9 cellular contexts compared by ENCODE assay signal in the genomic region with DNA sequence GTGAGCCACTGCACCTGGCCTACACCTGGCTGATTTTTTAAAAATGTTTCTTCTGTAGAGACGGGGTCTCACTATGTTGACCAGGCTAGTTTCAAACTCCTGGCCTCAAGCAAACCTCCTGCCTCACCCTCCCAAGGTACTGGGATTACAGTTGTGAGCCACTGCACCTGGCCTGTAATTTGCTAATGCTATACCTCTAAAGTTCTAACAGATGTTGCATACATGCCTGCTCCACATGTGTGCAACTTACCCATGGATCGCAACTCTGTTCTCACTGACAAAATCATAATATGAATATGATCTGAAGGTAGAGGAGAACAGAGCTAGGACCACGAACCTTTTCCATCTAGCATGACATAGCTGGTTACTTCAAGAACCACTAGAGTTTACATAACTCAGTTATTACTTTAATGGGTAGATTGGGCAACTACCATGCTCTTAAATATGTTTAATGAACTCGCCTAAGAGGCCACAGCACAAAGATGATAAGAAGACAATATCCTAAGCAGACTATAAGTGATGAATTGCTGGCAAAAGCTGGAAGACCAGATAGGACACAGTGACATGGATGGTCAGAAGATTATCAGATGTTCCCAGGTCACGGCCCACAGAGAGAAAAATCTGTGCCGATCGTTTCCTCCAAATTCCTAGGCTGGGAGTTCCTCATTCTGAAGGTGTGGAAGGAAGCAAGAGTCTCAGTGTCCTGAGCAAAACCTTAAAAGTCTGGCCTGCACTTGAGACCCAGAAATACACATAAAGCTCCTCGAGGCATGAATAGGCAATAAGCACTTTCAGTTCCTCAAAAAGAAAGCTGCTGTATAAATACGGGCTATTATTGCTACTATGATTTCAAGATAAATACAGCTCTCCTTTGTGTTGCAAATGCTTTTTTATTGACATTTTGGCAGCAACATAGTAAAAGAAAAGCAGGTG. TPM values are rescaled to one million over a fixed set of nuclear protein-coding genes. Genes with fewer than 3 reads are reported as not detected.
DNase-seq lines count a peak whose midpoint lies in the region; ATAC-seq and TF ChIP-seq lines count a peak whose summit lies in the region.
"Had no signal": no experiment of that assay in that cellular context is flagged by ENCODE, and none has a peak within 500 bp of the region (broad histone marks: within the 10 kb centered on the region; RNA-seq: fewer than 3 reads in every experiment).

No MANE protein-coding gene starts in this region.

- H3K27ac ChIP-seq in colonic mucosa (peak overlapping the region; percentile 34), urinary bladder (ENCODE audit: low read depth) (peak overlapping the region; percentile 27), esophagus squamous epithelium (peak overlapping the region in 2 of 4 donors; percentile 69 to 72)

- no peaks in the 10 kb centered on the region for H3K27me3 ChIP-seq in colonic mucosa
- H3K27me3 ChIP-seq in esophagus squamous epithelium, result no peaks in the 10 kb centered on the region

- ATAC-seq in GM21786 (IDR thresholded peaks at IDR 0.05; ENCODE audit: unreplicated experiment), result peak; percentile 82
- ATAC-seq: HCT116 had no signal

- intact Hi-C loops in colonic mucosa (cut with DNase I) (no loop called here), esophagus squamous epithelium (cut with DNase I) (no loop called here), lower leg skin (cut with DNase I; ENCODE audit: low total_unique reads) (no loop called here)

- 77% methylated on average over 9 of the region's 9 CpGs for WGBS in urinary bladder
- 55 to 71% methylated on average over 9 of the region's 9 CpGs for WGBS in esophagus squamous epithelium, 2 donors
- WGBS in lower leg skin, 2 donors, result 73 to 78% methylated on average over 9 of the region's 9 CpGs

- TF ChIP-seq CTCF in GM13977 (IDR thresholded peaks at IDR 0.05; ENCODE audit: extremely low read depth, insufficient read depth, missing control alignments), result no peak
- no peak for TF ChIP-seq CTCF in colonic mucosa (IDR thresholded peaks at IDR 0.05)
- no peak for TF ChIP-seq CTCF in esophagus squamous epithelium (IDR thresholded peaks at IDR 0.05)
- TF ChIP-seq CTCF in lower leg skin (IDR thresholded peaks at IDR 0.05), result no peak

- in situ Hi-C loops in GM13977 (cut with MboI; ENCODE audit: low pct_unique_long_range_greater_than_20kb, low sequenced_read_pairs, unreplicated experiment), result no loop called here

- TF ChIP-seq POLR2A in esophagus squamous epithelium (IDR thresholded peaks at IDR 0.05) (no peak), lower leg skin (IDR thresholded peaks at IDR 0.05) (no peak)

- no peak overlapping the region for H3K9ac ChIP-seq in colonic mucosa (ENCODE audit: low read depth in 2 of 2, low read length in 2 of 2)

- H3K4me1 ChIP-seq in colonic mucosa, result no peaks in the 10 kb centered on the region
- H3K4me1 ChIP-seq in urinary bladder (ENCODE audit: insufficient read depth), result peaks cover 3% of the 10 kb centered on the region
- H3K4me1 ChIP-seq in esophagus squamous epithelium, result peaks cover 0 to 26% (median 14%) of the 10 kb centered on the region in 3 donors

- H3K4me3 ChIP-seq in colonic mucosa (no peak overlapping the region), urinary bladder (ENCODE audit: low read depth, low read length) (no peak overlapping the region), esophagus squamous epithelium (no peak overlapping the region), lower leg skin (ENCODE audit: low read depth, poor library complexity, severe bottlenecking) (no peak overlapping the region)

- peaks cover 8% of the 10 kb centered on the region for H3K36me3 ChIP-seq in colonic mucosa
- H3K36me3 ChIP-seq in urinary bladder (ENCODE audit: insufficient read depth), result peaks cover 3% of the 10 kb centered on the region
- peaks cover 26 to 95% (median 28%) of the 10 kb centered on the region in 3 donors for H3K36me3 ChIP-seq in esophagus squamous epithelium

- no peaks in the 10 kb centered on the region for H3K9me3 ChIP-seq in colonic mucosa
- peaks cover 0 to 15% (median 13%) of the 10 kb centered on the region in 3 donors for H3K9me3 ChIP-seq in esophagus squamous epithelium

- DNase-seq in GM13977 (ENCODE audit: low spot score), result peak; percentile 64
- DNase-seq in NAMALWA (ENCODE audit: low spot score), result peak; percentile 92
- DNase-seq in colonic mucosa, result no peak
- DNase-seq in esophagus squamous epithelium (lab: John Stamatoyannopoulos, UW), result no peak
- no peak for DNase-seq in lower leg skin (ENCODE audit: low spot score in 2 of 2)
- no peak for DNase-seq in GM19238 (ENCODE audit: insufficient read length, low spot score)

RNA-seq across cellular contexts. Expression of gene ICAM2, which starts 53.6 kb away (rescaled TPM):
- total RNA-seq in colonic mucosa, result 1 to 10 TPM; 9.2 to 9.5 TPM
- total RNA-seq in urinary bladder, result 29.0 TPM
- polyA plus RNA-seq in urinary bladder, result 38.3 TPM
- total RNA-seq in esophagus squamous epithelium, result 10 to 100 TPM in 2 of 4 donors, 1 to 10 TPM in 1, not detected in 1; 2.8 to 28.8 (median 11.8) TPM
- total RNA-seq in lower leg skin, result 10 to 100 TPM; 11.5 to 26.8 (median 19.9) TPM

RNA-seq across cellular contexts. Expression of gene ERN1, which starts 55.9 kb away (rescaled TPM):
- total RNA-seq in colonic mucosa, result 10 to 100 TPM; 19.2 to 19.6 TPM
- total RNA-seq in urinary bladder, result 10.0 TPM
- 9.1 TPM for polyA plus RNA-seq in urinary bladder
- total RNA-seq in esophagus squamous epithelium, result 10 to 100 TPM in 3 of 4 donors, 1 to 10 TPM in 1; 9.2 to 19.1 (median 15.1) TPM
- total RNA-seq in lower leg skin, result 10 to 100 TPM; 18.2 to 44.0 (median 22.8) TPM

Comparison
In these comparisons a context has a peak if more than half of its experiments do, and no peak if none do; other contexts are left out.
1. DNase-seq: peak in GM13977 (single experiment) and NAMALWA (single experiment); none in colonic mucosa (single experiment), esophagus squamous epithelium (single experiment), lower leg skin (0 of 2) and GM19238 (single experiment).